In the genomic region with DNA sequence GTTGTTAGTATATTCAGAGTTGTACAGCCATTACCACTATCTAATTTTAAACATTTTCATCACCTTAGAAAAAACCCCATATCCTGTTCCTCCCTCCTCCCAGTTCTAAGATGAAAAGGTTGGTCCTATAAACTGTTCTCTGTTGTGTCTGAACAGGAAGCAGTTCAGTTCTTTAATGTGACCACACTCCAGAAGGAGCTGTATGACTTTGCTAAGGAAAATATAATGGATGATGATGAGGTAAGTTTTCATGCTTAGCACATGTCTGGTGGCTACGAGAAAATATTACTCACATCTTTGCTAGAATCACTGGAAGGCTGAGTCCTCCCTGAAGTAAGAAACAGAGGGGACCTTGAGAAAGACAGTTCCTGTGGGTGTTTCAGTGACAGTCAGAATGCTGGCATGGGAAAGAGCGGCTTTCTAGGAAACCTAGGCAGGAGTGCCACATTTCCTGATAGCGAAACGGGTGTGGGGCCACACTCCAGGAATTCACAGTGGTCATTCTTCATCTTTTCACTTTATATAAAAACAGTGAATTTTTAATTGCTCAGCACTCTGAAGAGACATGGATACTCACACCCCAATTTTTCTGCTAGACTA, we compare ENCODE assay signal across 14 cellular contexts. TPM values are rescaled to one million over a fixed set of nuclear protein-coding genes. Genes with fewer than 3 reads are reported as not detected.
A peak's percentile ranks its signal among the peaks of the same experiment; 100 is the strongest.
DNase-seq lines count a peak whose midpoint lies in the region; ATAC-seq and TF ChIP-seq lines count a peak whose summit lies in the region.
"Had no signal": no experiment of that assay in that cellular context is flagged by ENCODE, and none has a peak within 500 bp of the region (broad histone marks: within the 10 kb centered on the region; RNA-seq: fewer than 3 reads in every experiment).

No MANE protein-coding gene starts in this region.

- no peak for TF ChIP-seq POLR2A in body of pancreas (IDR thresholded peaks at IDR 0.05)

- H3K27me3 ChIP-seq in body of pancreas, result no peaks in the 10 kb centered on the region
- H3K27me3 ChIP-seq: pancreas, transverse colon had no signal

- H3K9me3 ChIP-seq in body of pancreas, result no peaks in the 10 kb centered on the region
- H3K9me3 ChIP-seq: mucosa of descending colon, pancreas, transverse colon had no signal

- no peak for DNase-seq in activated naive CD4-positive, alpha-beta T cell treated with anti-CD3 and anti-CD28 coated beads, Interleukin-2, amount 50 U/mL, for 16 hours
- DNase-seq in Kasumi-1 (lab: John Stamatoyannopoulos, UW) (peak; percentile 69 to 71), dermis blood vessel endothelial cell (peak; percentile 74), stromal cell of bone marrow (ENCODE audit: low read depth) (peak; percentile 50), body of pancreas (no peak)
- DNase-seq: immature natural killer cell, mucosa of descending colon, NCI-H774, pancreas, transverse colon had no signal

- H3K27me3 Mint-ChIP-seq in activated naive CD4-positive, alpha-beta T cell treated with anti-CD3 and anti-CD28 coated beads, Interleukin-2, amount 50 U/mL, for 24 hours, result no peaks in the 10 kb centered on the region
- H3K27me3 Mint-ChIP-seq: dendritic cell treated with granulocyte-macrophage colony-stimulating factor and Interleukin-4, amounts not matched to agents 40 ng/mL and 50 ng/mL, for 4 days had no signal

- peaks cover 16% of the 10 kb centered on the region for H3K36me3 Mint-ChIP-seq in activated naive CD4-positive, alpha-beta T cell treated with anti-CD3 and anti-CD28 coated beads, Interleukin-2, amount 50 U/mL, for 24 hours

- ATAC-seq in GM19397 (IDR thresholded peaks at IDR 0.05; ENCODE audit: unreplicated experiment), result no peak
- ATAC-seq in body of pancreas, result no peak
- ATAC-seq in GM18517 (IDR thresholded peaks at IDR 0.05; ENCODE audit: unreplicated experiment), result no peak
- ATAC-seq: mucosa of descending colon, pancreas had no signal

- WGBS in body of pancreas, 2 donors, result 62 to 91% methylated on average over 3 to 4 of the region's 4 CpGs

- H3K27ac ChIP-seq in body of pancreas, result no peak overlapping the region
- H3K27ac ChIP-seq: pancreas, transverse colon had no signal

- no peak overlapping the region for H3K4me3 Mint-ChIP-seq in activated naive CD4-positive, alpha-beta T cell treated with anti-CD3 and anti-CD28 coated beads, Interleukin-2, amount 50 U/mL, for 24 hours
- H3K4me3 Mint-ChIP-seq: dendritic cell treated with granulocyte-macrophage colony-stimulating factor and Interleukin-4, amounts not matched to agents 40 ng/mL and 50 ng/mL, for 4 days; immature natural killer cell had no signal

- H3K27ac Mint-ChIP-seq in activated naive CD4-positive, alpha-beta T cell treated with anti-CD3 and anti-CD28 coated beads, Interleukin-2, amount 50 U/mL, for 24 hours, result peak overlapping the region; percentile 65
- H3K27ac Mint-ChIP-seq: immature natural killer cell had no signal

- no peaks in the 10 kb centered on the region for H3K9me3 Mint-ChIP-seq in activated naive CD4-positive, alpha-beta T cell treated with anti-CD3 and anti-CD28 coated beads, Interleukin-2, amount 50 U/mL, for 24 hours
- H3K9me3 Mint-ChIP-seq: dendritic cell treated with granulocyte-macrophage colony-stimulating factor and Interleukin-4, amounts not matched to agents 40 ng/mL and 50 ng/mL, for 4 days; immature natural killer cell had no signal

- no peak overlapping the region for H3K4me3 ChIP-seq in body of pancreas
- H3K4me3 ChIP-seq: mucosa of descending colon, pancreas, transverse colon had no signal

- intact Hi-C loops in body of pancreas (cut with DNase I), result loop anchor here (5.0 to 10.0 kb wide), 2 partner anchors 233 to 651 kb away; no protein-coding TSS in a partner anchor

- H3K4me1 ChIP-seq in body of pancreas, result peaks cover 3% of the 10 kb centered on the region
- H3K4me1 ChIP-seq: pancreas, transverse colon had no signal

- H3K36me3 ChIP-seq in body of pancreas (replicated peaks in 1 of 2; ENCODE audit: insufficient read depth in 1 of 2, low read depth in 2 of 2), result peaks cover 0 to 10% of the 10 kb centered on the region in 2 donors

- TF ChIP-seq CTCF in body of pancreas (IDR thresholded peaks at IDR 0.05), result no peak

- peaks cover 4% of the 10 kb centered on the region for H3K4me1 Mint-ChIP-seq in activated naive CD4-positive, alpha-beta T cell treated with anti-CD3 and anti-CD28 coated beads, Interleukin-2, amount 50 U/mL, for 24 hours

RNA-seq across cellular contexts. Expression of a gene that starts 20.3 kb away (rescaled TPM):
- 132 and 203 TPM in 2 replicates for total RNA-seq in dermis blood vessel endothelial cell
- total RNA-seq in body of pancreas, result 100 to 1,000 TPM in 1 of 2 donors, 10 to 100 TPM in 1; 30.0 to 101 TPM

RNA-seq across cellular contexts. Expression of a gene that starts 37.2 kb away (rescaled TPM):
- total RNA-seq in dermis blood vessel endothelial cell (58.9 and 79.9 TPM in 2 replicates), body of pancreas (100 to 1,000 TPM in 1 of 2 donors, 10 to 100 TPM in 1; 20.5 to 108 TPM)

RNA-seq across cellular contexts. Expression of a gene that starts 37.2 kb away (rescaled TPM):
- total RNA-seq in dermis blood vessel endothelial cell, result 8.0 and 13.6 TPM in 2 replicates
- 1 to 10 TPM; 4.9 to 6.9 TPM for total RNA-seq in body of pancreas

Comparison
In these comparisons a context has a peak if more than half of its experiments do, and no peak if none do; other contexts are left out.
1. DNase-seq: peak in Kasumi-1 (2 of 2), dermis blood vessel endothelial cell (single experiment) and stromal cell of bone marrow (single experiment); none in activated naive CD4-positive, alpha-beta T cell treated with anti-CD3 and anti-CD28 coated beads, Interleukin-2, amount 50 U/mL, for 16 hours (single experiment) and body of pancreas (0 of 4).